22 cellular contexts compared by ENCODE assay signal in genomic region chr16:66569131-66569530, GRCh38. TPM values are rescaled to one million over a fixed set of nuclear protein-coding genes. Genes with fewer than 3 reads are reported as not detected.
DNase-seq lines count a peak whose midpoint lies in the region; ATAC-seq, FAIRE-seq and TF ChIP-seq lines count a peak whose summit lies in the region.
"Had no signal": no experiment of that assay in that cellular context is flagged by ENCODE, and none has a peak within 500 bp of the region (broad histone marks: within the 10 kb centered on the region; RNA-seq: fewer than 3 reads in every experiment).

No MANE protein-coding gene starts in this region.

- peak overlapping the region; percentile 60 for H3K27ac ChIP-seq in ACC112 (ENCODE audit: low read depth, low read length)
- H3K27ac ChIP-seq: left ventricle myocardium inferior, thoracic aorta had no signal

- peak; percentile 58 for DNase-seq in HCEC 1CT
- peak; percentile 40 for DNase-seq in bronchial epithelial cell (ENCODE audit: low read depth)
- DNase-seq in iris pigment epithelial cell (ENCODE audit: low read depth): peak; percentile 84
- no peak for DNase-seq in superior temporal gyrus (ENCODE audit: extremely low spot score)
- DNase-seq in ureter (ENCODE audit: low spot score): no peak
- no peak for DNase-seq in globus pallidus (ENCODE audit: low spot score)
- DNase-seq: activated CD4-positive, CD25-positive, alpha-beta regulatory T cell treated with anti-CD3 and anti-CD28 coated beads, Interleukin-2, amount 50 U/mL, for 72 hours; activated CD8-positive, alpha-beta memory T cell treated with anti-CD3 and anti-CD28 coated beads, Interleukin-2, amount 50 U/mL, for 4 hours; activated naive CD4-positive, alpha-beta T cell treated with anti-CD3 and anti-CD28 coated beads, Interleukin-2, amount 10 ng/mL, durations not matched to agents 7 days and 5 days; AML-193; caudate nucleus; H7; hippocampal formation; left ventricle myocardium inferior; naive thymus-derived CD4-positive, alpha-beta T cell; NCI-H1048; NCI-H2171; retina; stimulated activated CD4-positive, alpha-beta T cell treated with anti-CD3 and anti-CD28 coated beads, Interleukin-1b, Interleukin-23, amount 100 ng/mL, for 48 hours had no signal

- no peak for TF ChIP-seq CTCF in bronchial epithelial cell (IDR thresholded peaks at IDR 0.05; ENCODE audit: insufficient read depth, low read length, severe bottlenecking)

- H3K36me3 ChIP-seq in ACC112 (ENCODE audit: insufficient read depth, low read length) (peaks cover 13% of the 10 kb centered on the region), bronchial epithelial cell (ENCODE audit: control insufficient read depth, insufficient read depth, low read length) (peaks cover 2% of the 10 kb centered on the region)
- H3K36me3 ChIP-seq: thoracic aorta had no signal

- H3K79me2 ChIP-seq in ACC112 (ENCODE audit: control insufficient read depth, insufficient read depth, low read length, unreplicated experiment): no peaks in the 10 kb centered on the region

- peaks cover 28% of the 10 kb centered on the region for H3K4me1 ChIP-seq in ACC112 (ENCODE audit: control insufficient read depth, insufficient read depth, low read length, unreplicated experiment)

- FAIRE-seq in bronchial epithelial cell (lab: Jason Lieb, UNC): no peak

- H3K4me3 ChIP-seq in ACC112 (ENCODE audit: low read depth, low read length) (peak overlapping the region; percentile 34), bronchial epithelial cell (ENCODE audit: low read depth, low read length) (no peak overlapping the region)
- H3K4me3 ChIP-seq: left ventricle myocardium inferior, thoracic aorta had no signal

- H2AFZ ChIP-seq in ACC112 (ENCODE audit: low read length, unreplicated experiment): no peak overlapping the region

- H3K27me3 ChIP-seq in ACC112 (ENCODE audit: insufficient read depth, low read length) (no peaks in the 10 kb centered on the region), bronchial epithelial cell (ENCODE audit: control insufficient read depth, insufficient read depth, low read length) (no peaks in the 10 kb centered on the region)

- no peak for ATAC-seq in GM21723 (IDR thresholded peaks at IDR 0.05; ENCODE audit: unreplicated experiment)
- ATAC-seq: naive thymus-derived CD4-positive, alpha-beta T cell had no signal

RNA-seq across cellular contexts. Expression of gene CMTM1, which starts 2.9 kb away (rescaled TPM):
- total RNA-seq in bronchial epithelial cell (0.26 and 0.38 TPM in 2 replicates), ureter (4.3 TPM)

RNA-seq across cellular contexts. Expression of gene CMTM2, which starts 10.1 kb away (rescaled TPM):
- total RNA-seq in bronchial epithelial cell (not detected in 2 replicates), ureter (not detected)
- total RNA-seq: left ventricle myocardium inferior had no signal

RNA-seq across cellular contexts. Expression of gene CKLF, which starts 16.8 kb away (rescaled TPM):
- total RNA-seq in bronchial epithelial cell (17.7 and 22.6 TPM in 2 replicates), ureter (34.0 TPM)

RNA-seq across cellular contexts. Expression of gene TK2, which starts 19.2 kb away (rescaled TPM):
- 8.7 and 12.8 TPM in 2 replicates for total RNA-seq in bronchial epithelial cell
- total RNA-seq in ureter: 37.9 TPM

RNA-seq across cellular contexts. Expression of gene CMTM3, which starts 35.4 kb away (rescaled TPM):
- total RNA-seq in bronchial epithelial cell (1.1 and 1.3 TPM in 2 replicates), ureter (25.4 TPM)

Comparison
In these comparisons a context has a peak if more than half of its experiments do, and no peak if none do; other contexts are left out.
1. DNase-seq: peak in HCEC 1CT (single experiment), bronchial epithelial cell (single experiment) and iris pigment epithelial cell (single experiment); none in superior temporal gyrus (single experiment), ureter (single experiment) and globus pallidus (single experiment).